27 cellular contexts compared by ENCODE assay signal in the genomic region with DNA sequence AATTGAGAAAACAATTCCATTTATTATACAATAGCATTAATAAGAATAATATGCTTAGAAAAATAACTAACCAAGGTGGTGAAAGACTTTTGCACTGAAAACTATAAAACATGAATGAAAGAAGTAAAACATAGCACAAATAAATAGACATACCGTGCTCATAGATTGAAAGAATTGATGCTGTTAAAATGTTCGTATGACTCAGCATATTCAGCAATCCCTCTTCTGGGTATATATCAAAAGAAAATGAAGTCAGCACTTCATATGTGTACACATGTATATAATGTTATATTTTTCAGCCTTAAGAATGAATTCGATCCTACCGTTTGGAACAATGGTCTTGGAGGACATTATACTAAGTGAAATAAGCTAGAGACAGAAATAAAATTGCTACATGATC.
"Had no signal": no experiment of that assay in that cellular context is flagged by ENCODE, and none has a peak within 500 bp of the region (broad histone marks: within the 10 kb centered on the region; RNA-seq: fewer than 3 reads in every experiment).

No MANE protein-coding gene starts in this region.

- H3K4me1 ChIP-seq: left lung, lower lobe of right lung, pancreas, prostate gland, sigmoid colon, spleen, suprapubic skin, tibial artery, upper lobe of right lung had no signal

- ATAC-seq: left colon; left lung; lower lobe of right lung; naive thymus-derived CD8-positive, alpha-beta T cell; pancreas; right cardiac atrium; stimulated activated effector memory CD8-positive, alpha-beta T cell treated with anti-CD3 and anti-CD28 coated beads, Interleukin-12 subunit alpha, Interleukin-12 subunit beta, amount 100 ng/mL, for 72 hours; upper lobe of right lung had no signal

- FAIRE-seq: kidney, small intestine, urothelium cell line had no signal

- H3K27ac ChIP-seq: left lung, lower lobe of right lung, pancreas, prostate gland, sigmoid colon, spleen, suprapubic skin, thoracic aorta, tibial artery, upper lobe of right lung had no signal

- H3K36me3 ChIP-seq: left lung, lower lobe of right lung, pancreas, prostate gland, sigmoid colon, spleen, suprapubic skin, thoracic aorta, tibial artery, upper lobe of right lung had no signal

- H3K27me3 ChIP-seq: left lung, pancreas, sigmoid colon, spleen, suprapubic skin, tibial artery, upper lobe of right lung had no signal

- H3K9me3 ChIP-seq: left lung, lower lobe of right lung, pancreas, prostate gland, sigmoid colon, suprapubic skin, thoracic aorta, tibial artery, upper lobe of right lung had no signal

- DNase-seq: hypothalamus; immature natural killer cell; kidney; left colon; left lung; lower lobe of right lung; mammary epithelial cell; mesenchymal stem cell; naive thymus-derived CD8-positive, alpha-beta T cell; nucleus accumbens; pancreas; posterior cingulate gyrus; retina; right cardiac atrium; sigmoid colon; small intestine; spleen; stimulated activated CD4-positive, alpha-beta T cell treated with anti-CD3 and anti-CD28 coated beads, Interleukin-4, amount 100 ng/mL, for 24 hours; stimulated activated naive CD4-positive, alpha-beta T cell; tibial artery; trophoblast cell; upper lobe of right lung had no signal

- H3K4me3 ChIP-seq: left lung, lower lobe of right lung, pancreas, prostate gland, sigmoid colon, spleen, suprapubic skin, thoracic aorta, tibial artery, upper lobe of right lung had no signal
